Comparison of ENCODE assay signal across 1 cellular context in genomic region chr3:133733226-133733625, GRCh38.
TF ChIP-seq lines count a peak whose summit lies in the region.

No MANE protein-coding gene starts in this region.

TF ChIP-seq in HepG2, 621 proteins besides CTCF, POLR2A, EP300 and RAD21 (continued from another document and continues in another):
- TF ChIP-seq, protein P1, sequence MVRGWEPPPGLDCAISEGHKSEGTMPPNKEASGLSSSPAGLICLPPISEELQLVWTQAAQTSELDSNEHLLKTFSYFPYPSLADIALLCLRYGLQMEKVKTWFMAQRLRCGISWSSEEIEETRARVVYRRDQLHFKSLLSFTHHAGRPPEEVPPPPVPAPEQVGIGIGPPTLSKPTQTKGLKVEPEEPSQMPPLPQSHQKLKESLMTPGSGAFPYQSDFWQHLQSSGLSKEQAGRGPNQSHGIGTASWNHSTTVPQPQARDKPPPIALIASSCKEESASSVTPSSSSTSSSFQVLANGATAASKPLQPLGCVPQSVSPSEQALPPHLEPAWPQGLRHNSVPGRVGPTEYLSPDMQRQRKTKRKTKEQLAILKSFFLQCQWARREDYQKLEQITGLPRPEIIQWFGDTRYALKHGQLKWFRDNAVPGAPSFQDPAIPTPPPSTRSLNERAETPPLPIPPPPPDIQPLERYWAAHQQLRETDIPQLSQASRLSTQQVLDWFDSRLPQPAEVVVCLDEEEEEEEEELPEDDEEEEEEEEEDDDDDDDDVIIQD (CRISPR knock-in tag; IDR thresholded peaks at IDR 0.05; ENCODE audit: low read depth), result peak; percentile 97
- no peak for TF ChIP-seq SRSF1 (optimal IDR thresholded peaks at IDR 0.05; ENCODE audit: low read depth, low read length)
- TF ChIP-seq TCF7L2 (IDR thresholded peaks at IDR 0.05; ENCODE audit: low read depth, low read length), result no peak
- TF ChIP-seq FUBP1 (CRISPR knock-in tag; IDR thresholded peaks at IDR 0.05; ENCODE audit: borderline replicate concordance), result no peak
- TF ChIP-seq ZNF639 (CRISPR knock-in tag; conservative IDR thresholded peaks at IDR 0.05), result no peak
- TF ChIP-seq, protein P2, sequence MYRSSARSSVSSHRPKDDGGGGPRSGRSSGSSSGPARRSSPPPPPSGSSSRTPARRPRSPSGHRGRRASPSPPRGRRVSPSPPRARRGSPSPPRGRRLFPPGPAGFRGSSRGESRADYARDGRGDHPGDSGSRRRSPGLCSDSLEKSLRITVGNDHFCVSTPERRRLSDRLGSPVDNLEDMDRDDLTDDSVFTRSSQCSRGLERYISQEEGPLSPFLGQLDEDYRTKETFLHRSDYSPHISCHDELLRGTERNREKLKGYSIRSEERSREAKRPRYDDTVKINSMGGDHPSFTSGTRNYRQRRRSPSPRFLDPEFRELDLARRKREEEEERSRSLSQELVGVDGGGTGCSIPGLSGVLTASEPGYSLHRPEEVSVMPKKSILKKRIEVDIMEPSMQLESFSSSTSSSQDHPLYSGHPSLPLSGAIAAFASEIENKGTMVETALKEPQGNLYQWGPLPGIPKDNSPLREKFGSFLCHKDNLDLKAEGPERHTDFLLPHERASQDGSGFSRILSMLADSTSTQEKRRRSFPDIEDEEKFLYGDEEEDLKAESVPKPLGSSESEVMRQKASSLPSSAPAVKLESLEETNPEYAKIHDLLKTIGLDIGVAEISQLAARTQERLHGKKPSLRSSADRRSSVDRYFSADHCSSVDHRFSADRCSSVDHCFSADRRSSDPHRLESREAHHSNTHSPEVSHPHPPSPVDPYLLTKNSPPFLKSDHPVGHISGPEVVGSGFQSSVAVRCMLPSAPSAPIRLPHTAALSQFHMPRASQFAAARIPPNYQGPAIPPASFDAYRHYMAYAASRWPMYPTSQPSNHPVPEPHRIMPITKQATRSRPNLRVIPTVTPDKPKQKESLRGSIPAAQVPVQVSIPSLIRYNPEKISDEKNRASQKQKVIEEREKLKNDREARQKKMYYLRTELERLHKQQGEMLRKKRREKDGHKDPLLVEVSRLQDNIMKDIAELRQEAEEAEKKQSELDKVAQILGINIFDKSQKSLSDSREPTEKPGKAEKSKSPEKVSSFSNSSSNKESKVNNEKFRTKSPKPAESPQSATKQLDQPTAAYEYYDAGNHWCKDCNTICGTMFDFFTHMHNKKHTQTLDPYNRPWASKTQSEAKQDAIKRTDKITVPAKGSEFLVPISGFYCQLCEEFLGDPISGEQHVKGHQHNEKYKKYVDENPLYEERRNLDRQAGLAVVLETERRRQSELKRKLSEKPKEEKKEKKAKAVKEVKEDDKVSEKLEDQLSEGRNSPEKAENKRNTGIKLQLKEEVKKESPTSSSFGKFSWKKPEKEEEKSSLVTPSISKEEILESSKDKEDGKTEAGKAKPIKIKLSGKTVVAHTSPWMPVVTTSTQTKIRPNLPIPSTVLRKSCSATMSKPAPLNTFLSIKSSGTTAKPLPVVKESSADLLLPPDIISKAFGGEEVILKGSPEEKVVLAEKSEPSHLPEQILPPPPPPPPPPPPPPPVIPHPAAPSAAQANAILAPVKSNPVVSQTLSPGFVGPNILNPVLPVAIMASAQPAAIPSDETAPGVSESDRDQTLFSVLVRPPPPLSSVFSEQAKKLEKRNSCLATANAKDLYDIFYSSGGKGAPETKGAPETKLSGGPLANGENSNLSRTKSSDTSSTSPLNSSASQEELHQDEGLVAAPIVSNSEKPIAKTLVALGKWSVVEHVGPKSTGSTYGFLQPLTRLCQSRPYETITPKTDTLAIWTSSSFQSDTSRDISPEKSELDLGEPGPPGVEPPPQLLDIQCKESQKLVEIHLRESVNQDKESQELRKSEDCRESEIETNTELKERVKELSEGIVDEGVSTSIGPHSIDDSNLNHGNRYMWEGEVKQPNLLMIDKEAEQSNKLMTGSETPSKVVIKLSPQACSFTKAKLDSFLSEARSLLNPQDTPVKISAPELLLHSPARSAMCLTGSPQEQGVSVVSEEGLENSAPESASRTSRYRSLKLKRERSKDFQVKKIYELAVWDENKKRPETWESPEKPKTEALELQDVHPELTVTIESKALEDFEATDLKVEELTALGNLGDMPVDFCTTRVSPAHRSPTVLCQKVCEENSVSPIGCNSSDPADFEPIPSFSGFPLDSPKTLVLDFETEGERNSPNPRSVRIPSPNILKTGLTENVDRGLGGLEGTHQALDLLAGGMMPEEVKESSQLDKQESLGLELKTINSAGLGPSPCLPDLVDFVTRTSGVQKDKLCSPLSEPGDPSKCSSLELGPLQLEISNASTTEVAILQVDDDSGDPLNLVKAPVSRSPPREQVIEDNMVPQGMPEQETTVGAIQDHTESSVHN (CRISPR knock-in tag; IDR thresholded peaks at IDR 0.05), result 0 out of 2 replicates have a peak, but pooled peaks have one; percentile 21
- no peak for TF ChIP-seq HNRNPL (IDR thresholded peaks at IDR 0.05; ENCODE audit: low read depth, low read length)
- no peak for TF ChIP-seq ZNF646 (CRISPR knock-in tag; IDR thresholded peaks at IDR 0.05)
- TF ChIP-seq ATRX (CRISPR knock-in tag; IDR thresholded peaks at IDR 0.05; ENCODE audit: borderline replicate concordance), result no peak
- TF ChIP-seq ZNF790 (CRISPR knock-in tag; IDR thresholded peaks at IDR 0.05; ENCODE audit: borderline replicate concordance), result no peak
- TF ChIP-seq, protein P3, sequence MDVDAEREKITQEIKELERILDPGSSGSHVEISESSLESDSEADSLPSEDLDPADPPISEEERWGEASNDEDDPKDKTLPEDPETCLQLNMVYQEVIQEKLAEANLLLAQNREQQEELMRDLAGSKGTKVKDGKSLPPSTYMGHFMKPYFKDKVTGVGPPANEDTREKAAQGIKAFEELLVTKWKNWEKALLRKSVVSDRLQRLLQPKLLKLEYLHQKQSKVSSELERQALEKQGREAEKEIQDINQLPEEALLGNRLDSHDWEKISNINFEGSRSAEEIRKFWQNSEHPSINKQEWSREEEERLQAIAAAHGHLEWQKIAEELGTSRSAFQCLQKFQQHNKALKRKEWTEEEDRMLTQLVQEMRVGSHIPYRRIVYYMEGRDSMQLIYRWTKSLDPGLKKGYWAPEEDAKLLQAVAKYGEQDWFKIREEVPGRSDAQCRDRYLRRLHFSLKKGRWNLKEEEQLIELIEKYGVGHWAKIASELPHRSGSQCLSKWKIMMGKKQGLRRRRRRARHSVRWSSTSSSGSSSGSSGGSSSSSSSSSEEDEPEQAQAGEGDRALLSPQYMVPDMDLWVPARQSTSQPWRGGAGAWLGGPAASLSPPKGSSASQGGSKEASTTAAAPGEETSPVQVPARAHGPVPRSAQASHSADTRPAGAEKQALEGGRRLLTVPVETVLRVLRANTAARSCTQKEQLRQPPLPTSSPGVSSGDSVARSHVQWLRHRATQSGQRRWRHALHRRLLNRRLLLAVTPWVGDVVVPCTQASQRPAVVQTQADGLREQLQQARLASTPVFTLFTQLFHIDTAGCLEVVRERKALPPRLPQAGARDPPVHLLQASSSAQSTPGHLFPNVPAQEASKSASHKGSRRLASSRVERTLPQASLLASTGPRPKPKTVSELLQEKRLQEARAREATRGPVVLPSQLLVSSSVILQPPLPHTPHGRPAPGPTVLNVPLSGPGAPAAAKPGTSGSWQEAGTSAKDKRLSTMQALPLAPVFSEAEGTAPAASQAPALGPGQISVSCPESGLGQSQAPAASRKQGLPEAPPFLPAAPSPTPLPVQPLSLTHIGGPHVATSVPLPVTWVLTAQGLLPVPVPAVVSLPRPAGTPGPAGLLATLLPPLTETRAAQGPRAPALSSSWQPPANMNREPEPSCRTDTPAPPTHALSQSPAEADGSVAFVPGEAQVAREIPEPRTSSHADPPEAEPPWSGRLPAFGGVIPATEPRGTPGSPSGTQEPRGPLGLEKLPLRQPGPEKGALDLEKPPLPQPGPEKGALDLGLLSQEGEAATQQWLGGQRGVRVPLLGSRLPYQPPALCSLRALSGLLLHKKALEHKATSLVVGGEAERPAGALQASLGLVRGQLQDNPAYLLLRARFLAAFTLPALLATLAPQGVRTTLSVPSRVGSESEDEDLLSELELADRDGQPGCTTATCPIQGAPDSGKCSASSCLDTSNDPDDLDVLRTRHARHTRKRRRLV (CRISPR knock-in tag; IDR thresholded peaks at IDR 0.05), result no peak
- TF ChIP-seq, protein P4, sequence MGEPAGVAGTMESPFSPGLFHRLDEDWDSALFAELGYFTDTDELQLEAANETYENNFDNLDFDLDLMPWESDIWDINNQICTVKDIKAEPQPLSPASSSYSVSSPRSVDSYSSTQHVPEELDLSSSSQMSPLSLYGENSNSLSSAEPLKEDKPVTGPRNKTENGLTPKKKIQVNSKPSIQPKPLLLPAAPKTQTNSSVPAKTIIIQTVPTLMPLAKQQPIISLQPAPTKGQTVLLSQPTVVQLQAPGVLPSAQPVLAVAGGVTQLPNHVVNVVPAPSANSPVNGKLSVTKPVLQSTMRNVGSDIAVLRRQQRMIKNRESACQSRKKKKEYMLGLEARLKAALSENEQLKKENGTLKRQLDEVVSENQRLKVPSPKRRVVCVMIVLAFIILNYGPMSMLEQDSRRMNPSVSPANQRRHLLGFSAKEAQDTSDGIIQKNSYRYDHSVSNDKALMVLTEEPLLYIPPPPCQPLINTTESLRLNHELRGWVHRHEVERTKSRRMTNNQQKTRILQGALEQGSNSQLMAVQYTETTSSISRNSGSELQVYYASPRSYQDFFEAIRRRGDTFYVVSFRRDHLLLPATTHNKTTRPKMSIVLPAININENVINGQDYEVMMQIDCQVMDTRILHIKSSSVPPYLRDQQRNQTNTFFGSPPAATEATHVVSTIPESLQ (CRISPR knock-in tag; conservative IDR thresholded peaks at IDR 0.05), result no peak
- TF ChIP-seq BCLAF1 (IDR thresholded peaks at IDR 0.05), result no peak
- TF ChIP-seq ZBTB7B (CRISPR knock-in tag; IDR thresholded peaks at IDR 0.05), result peak; percentile 71; the same call in 1 of the 2 replicates
